ENCODE assay signal across 18 cellular contexts in genomic region chr17:82684207-82684903, GRCh38. TPM values are rescaled to one million over a fixed set of nuclear protein-coding genes. Genes with fewer than 3 reads are reported as not detected.
A peak's percentile ranks its signal among the peaks of the same experiment; 100 is the strongest.
DNase-seq lines count a peak whose midpoint lies in the region; ATAC-seq and TF ChIP-seq lines count a peak whose summit lies in the region.
"Had no signal": no experiment of that assay in that cellular context is flagged by ENCODE, and none has a peak within 500 bp of the region (broad histone marks: within the 10 kb centered on the region; RNA-seq: fewer than 3 reads in every experiment).

No MANE protein-coding gene starts in this region.

- peak overlapping the region in 1 of 2 donors; percentile 82 for H3K9ac ChIP-seq in colonic mucosa (ENCODE audit: low read depth in 2 of 2, low read length in 2 of 2)

- DNase-seq in HK-2 (ENCODE audit: unreplicated experiment): peak; percentile 36
- DNase-seq in colonic mucosa: peak; percentile 80
- DNase-seq in right lobe of liver: peak; percentile 70 to 84 (median 80)
- no peak for DNase-seq in upper lobe of right lung
- no peak for DNase-seq in GOT3 (lab: John Stamatoyannopoulos, UW)
- DNase-seq in activated naive CD4-positive, alpha-beta T cell treated with Interleukin-2 at 50 U/mL for 16 hours: no peak
- no peak for DNase-seq in NCI-H2029 (lab: John Stamatoyannopoulos, UW)
- DNase-seq in activated gamma-delta T cell (lab: John Stamatoyannopoulos, UW): no peak
- DNase-seq: activated effector memory CD4-positive, alpha-beta T cell treated with Interleukin-2 at 50 U/mL for 16 hours; CD4-positive, alpha-beta T cell; effector CD8-positive, alpha-beta T cell; gastrocnemius medialis; KG1; NCI-H1417 treated with DMSO at 0.1 percent for 48 hours; NCI-H446; OCI-M1 had no signal

- peak; percentile 77 to 85 (median 83) for ATAC-seq in right lobe of liver
- peak; percentile 32 for ATAC-seq in upper lobe of right lung
- ATAC-seq: gastrocnemius medialis; natural killer cell treated with Interleukin-12 subunit alpha and Interleukin-12 subunit beta and Interleukin-15 and Interleukin-18, amount 100 ng/mL, for 72 hours; right cardiac atrium had no signal

- peak overlapping the region; percentile 86 for H3K27ac ChIP-seq in colonic mucosa
- peak overlapping the region; percentile 83 to 89 (median 88) for H3K27ac ChIP-seq in right lobe of liver
- H3K27ac ChIP-seq in upper lobe of right lung: no peak overlapping the region

- no peaks in the 10 kb centered on the region for H3K27me3 ChIP-seq in colonic mucosa
- no peaks in the 10 kb centered on the region for H3K27me3 ChIP-seq in right lobe of liver
- no peaks in the 10 kb centered on the region for H3K27me3 ChIP-seq in upper lobe of right lung
- H3K27me3 ChIP-seq: gastrocnemius medialis had no signal

- no peaks in the 10 kb centered on the region for H3K4me1 ChIP-seq in colonic mucosa
- peaks cover 0 to 23% (median 6%) of the 10 kb centered on the region in 4 donors for H3K4me1 ChIP-seq in right lobe of liver
- no peaks in the 10 kb centered on the region for H3K4me1 ChIP-seq in upper lobe of right lung

- peak; percentile 31 for TF ChIP-seq POLR2A in right lobe of liver (IDR thresholded peaks at IDR 0.05)

- WGBS in right lobe of liver (ENCODE audit: insufficient coverage, low coverage, low lambda C conversion rate, missing lambda C conversion rate): 37% methylated on average over 15 of the region's 17 CpGs

- H3K4me3 ChIP-seq in colonic mucosa (no peak overlapping the region), right lobe of liver (peak overlapping the region in 2 of 3 donors; percentile 6 to 20), upper lobe of right lung (no peak overlapping the region)
- H3K4me3 ChIP-seq: gastrocnemius medialis had no signal

- H3K36me3 ChIP-seq in colonic mucosa: no peaks in the 10 kb centered on the region
- no peaks in the 10 kb centered on the region for H3K36me3 ChIP-seq in right lobe of liver
- H3K36me3 ChIP-seq in upper lobe of right lung: no peaks in the 10 kb centered on the region
- H3K36me3 ChIP-seq: gastrocnemius medialis had no signal

- TF ChIP-seq CTCF in colonic mucosa (IDR thresholded peaks at IDR 0.05) (no peak), right lobe of liver (IDR thresholded peaks at IDR 0.05) (no peak), upper lobe of right lung (IDR thresholded peaks at IDR 0.05) (no peak)

- H3K9me3 ChIP-seq in colonic mucosa: no peaks in the 10 kb centered on the region
- H3K9me3 ChIP-seq in right lobe of liver: no peaks in the 10 kb centered on the region
- H3K9me3 ChIP-seq in upper lobe of right lung: peaks cover 6% of the 10 kb centered on the region
- H3K9me3 ChIP-seq: gastrocnemius medialis had no signal

- intact Hi-C loops in colonic mucosa (cut with DNase I) (no loop called here), right lobe of liver (cut with DNase I) (no loop called here), upper lobe of right lung (cut with DNase I) (no loop called here)

RNA-seq across cellular contexts. Expression of gene RAB40B, which starts 14.1 kb away (rescaled TPM):
- total RNA-seq in colonic mucosa: 10 to 100 TPM; 34.7 to 35.8 TPM
- total RNA-seq in right lobe of liver: 10 to 100 TPM in 3 of 6 experiments, 1 to 10 TPM in 3; 3.7 to 12.5 (median 9.3) TPM
- total RNA-seq in upper lobe of right lung: 11.5 TPM

RNA-seq across cellular contexts. Expression of gene FN3KRP, which starts 32.2 kb away (rescaled TPM):
- 10 to 100 TPM; 34.4 to 52.5 TPM for total RNA-seq in colonic mucosa
- total RNA-seq in right lobe of liver: 10 to 100 TPM in 4 of 6 experiments, 1 to 10 TPM in 2; 7.6 to 24.8 (median 14.3) TPM
- total RNA-seq in upper lobe of right lung: 21.4 TPM

RNA-seq across cellular contexts. Expression of gene WDR45B, which starts 36.1 kb away (rescaled TPM):
- 100 to 1,000 TPM in 1 of 2 donors, 10 to 100 TPM in 1; 58.8 to 119 TPM for total RNA-seq in colonic mucosa
- total RNA-seq in right lobe of liver: 10 to 100 TPM; 27.7 to 40.7 (median 31.6) TPM
- 65.1 TPM for total RNA-seq in upper lobe of right lung

RNA-seq across cellular contexts. Expression of gene FN3K, which starts 51.1 kb away (rescaled TPM):
- total RNA-seq in colonic mucosa: 10 to 100 TPM; 46.9 to 69.5 TPM
- 10 to 100 TPM; 29.6 to 61.6 (median 45.5) TPM for total RNA-seq in right lobe of liver
- total RNA-seq in upper lobe of right lung: 27.4 TPM

Comparison
In these comparisons a context has a peak if more than half of its experiments do, and no peak if none do; other contexts are left out.
1. DNase-seq: peak in HK-2 (single experiment), colonic mucosa (single experiment) and right lobe of liver (3 of 3); none in upper lobe of right lung (single experiment), GOT3 (single experiment), activated naive CD4-positive, alpha-beta T cell treated with Interleukin-2 at 50 U/mL for 16 hours (single experiment), NCI-H2029 (single experiment) and activated gamma-delta T cell (single experiment).
2. H3K4me3 ChIP-seq: peak in right lobe of liver (2 of 3); none in colonic mucosa (single experiment) and upper lobe of right lung (single experiment).